In genomic region chr11:56783448-56784041, GRCh38 we compare ENCODE assay signal across 8 cellular contexts. TPM values are rescaled to one million over a fixed set of nuclear protein-coding genes. Genes with fewer than 3 reads are reported as not detected.
DNase-seq lines count a peak whose midpoint lies in the region; ATAC-seq and TF ChIP-seq lines count a peak whose summit lies in the region.

No MANE protein-coding gene starts in this region.

- peak; percentile 70 for DNase-seq in COR-L47 (lab: John Stamatoyannopoulos, UW)
- DNase-seq in HCEC 1CT, result peak; percentile 30
- DNase-seq in NCI-H446 treated with DMSO at 0.1 percent for 48 hours (lab: John Stamatoyannopoulos, UW), result peak; percentile 11
- DNase-seq in cardiac fibroblast (ENCODE audit: low read depth in 2 of 2), result peak; percentile 69 to 80
- peak; percentile 61 to 71 for DNase-seq in lung microvascular endothelial cell (ENCODE audit: low read depth in 2 of 2)
- no peak for DNase-seq in aorta
- no peak for DNase-seq in activated effector memory CD4-positive, alpha-beta T cell treated with Interleukin-2 at 50 U/mL for 16 hours
- DNase-seq in lower leg skin (ENCODE audit: low spot score in 2 of 2), result no peak

- no peaks in the 10 kb centered on the region for H3K9me3 ChIP-seq in aorta (ENCODE audit: control insufficient read depth, low read length)

- H3K36me3 ChIP-seq in aorta (ENCODE audit: control insufficient read depth in 1 of 2, insufficient read depth in 2 of 2, low read length in 1 of 2), result no peaks in the 10 kb centered on the region

- H3K27ac ChIP-seq in aorta (ENCODE audit: low read depth in 1 of 2, low read length in 2 of 2), result no peak overlapping the region

- intact Hi-C loops in aorta (cut with DNase I), result loop anchor here (2.0 to 5.0 kb wide), 2 partner anchors 159 to 161 kb away; no protein-coding TSS in a partner anchor
- intact Hi-C loops in lower leg skin (cut with DNase I; ENCODE audit: low total_unique reads), result no loop called here

- WGBS in aorta, 2 donors, result 4 to 5% methylated on average over 6 of the region's 6 CpGs
- 9% methylated on average over 6 of the region's 6 CpGs for WGBS in lower leg skin, 2 donors

- H3K4me3 ChIP-seq in cardiac fibroblast (replicated peaks in 1 of 2; ENCODE audit: low read depth in 2 of 2, low read length in 2 of 2), result no peak overlapping the region
- no peak overlapping the region for H3K4me3 ChIP-seq in aorta (ENCODE audit: low read length in 2 of 2)
- no peak overlapping the region for H3K4me3 ChIP-seq in lower leg skin (ENCODE audit: low read depth, poor library complexity, severe bottlenecking)

- H3K27me3 ChIP-seq in aorta (ENCODE audit: control insufficient read depth in 1 of 2, insufficient read depth in 2 of 2, low read length in 1 of 2), result no peaks in the 10 kb centered on the region

- ATAC-seq in aorta (ENCODE audit: low FRiP score), result no peak

- no peaks in the 10 kb centered on the region for H3K4me1 ChIP-seq in aorta (ENCODE audit: control insufficient read depth in 1 of 2, insufficient read depth in 2 of 2, low read length in 2 of 2)

- peak; percentile 40 for TF ChIP-seq CTCF in cardiac fibroblast (IDR thresholded peaks at IDR 0.05; ENCODE audit: low read depth, low read length)
- TF ChIP-seq CTCF in lower leg skin (IDR thresholded peaks at IDR 0.05), result no peak

- TF ChIP-seq POLR2A in lower leg skin (IDR thresholded peaks at IDR 0.05), result no peak

RNA-seq across cellular contexts. Expression of gene OR9G4, which starts 35.0 kb away (rescaled TPM):
- total RNA-seq in lung microvascular endothelial cell, result not detected in 2 replicates
- not detected for total RNA-seq in aorta
- polyA plus RNA-seq in aorta, result not detected
- not detected for total RNA-seq in lower leg skin

Comparison
In these comparisons a context has a peak if more than half of its experiments do, and no peak if none do; other contexts are left out.
1. DNase-seq: peak in COR-L47 (single experiment), HCEC 1CT (single experiment), NCI-H446 treated with DMSO at 0.1 percent for 48 hours (single experiment), cardiac fibroblast (2 of 2) and lung microvascular endothelial cell (2 of 2); none in aorta (0 of 2), activated effector memory CD4-positive, alpha-beta T cell treated with Interleukin-2 at 50 U/mL for 16 hours (single experiment) and lower leg skin (0 of 2).